ENCODE assay signal across 8 cellular contexts in the genomic region with DNA sequence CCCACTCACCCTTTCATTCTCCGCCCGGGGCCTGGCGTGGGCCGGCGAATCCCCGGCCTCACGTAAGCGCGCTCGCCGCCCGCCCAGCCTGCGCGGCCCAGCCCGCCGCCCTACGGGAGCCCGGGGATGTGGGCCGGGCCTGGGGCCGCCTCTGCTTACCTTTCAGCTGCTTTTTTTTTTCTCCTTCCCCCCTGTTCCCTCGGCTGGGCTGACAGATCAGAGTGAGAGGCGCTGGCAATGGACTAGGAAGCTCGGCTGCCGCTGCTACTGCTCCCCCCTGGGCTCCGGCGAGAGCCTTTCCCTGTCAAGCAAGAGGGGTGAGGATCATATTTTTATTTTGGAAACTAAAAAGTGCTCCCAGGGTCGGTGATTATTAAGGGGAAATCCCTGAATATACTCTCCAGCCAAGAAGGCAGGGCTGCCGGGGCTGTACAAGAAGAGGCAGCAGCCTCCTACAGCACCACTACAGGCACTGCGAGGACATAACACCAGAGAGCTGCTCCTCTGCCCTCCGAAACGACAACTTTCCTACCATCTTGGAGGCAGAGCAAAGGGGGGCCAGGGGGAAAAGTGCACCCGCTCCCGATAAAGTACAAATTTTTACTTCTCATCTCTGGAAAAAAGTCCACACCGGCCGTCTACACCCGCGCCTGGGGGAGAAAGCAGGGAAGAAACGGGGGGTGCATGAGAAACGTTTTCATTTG. TPM values are rescaled to one million over a fixed set of nuclear protein-coding genes. Genes with fewer than 3 reads are reported as not detected.
A peak's percentile ranks its signal among the peaks of the same experiment; 100 is the strongest.
DNase-seq lines count a peak whose midpoint lies in the region; ATAC-seq and TF ChIP-seq lines count a peak whose summit lies in the region.

A gene with protein sequence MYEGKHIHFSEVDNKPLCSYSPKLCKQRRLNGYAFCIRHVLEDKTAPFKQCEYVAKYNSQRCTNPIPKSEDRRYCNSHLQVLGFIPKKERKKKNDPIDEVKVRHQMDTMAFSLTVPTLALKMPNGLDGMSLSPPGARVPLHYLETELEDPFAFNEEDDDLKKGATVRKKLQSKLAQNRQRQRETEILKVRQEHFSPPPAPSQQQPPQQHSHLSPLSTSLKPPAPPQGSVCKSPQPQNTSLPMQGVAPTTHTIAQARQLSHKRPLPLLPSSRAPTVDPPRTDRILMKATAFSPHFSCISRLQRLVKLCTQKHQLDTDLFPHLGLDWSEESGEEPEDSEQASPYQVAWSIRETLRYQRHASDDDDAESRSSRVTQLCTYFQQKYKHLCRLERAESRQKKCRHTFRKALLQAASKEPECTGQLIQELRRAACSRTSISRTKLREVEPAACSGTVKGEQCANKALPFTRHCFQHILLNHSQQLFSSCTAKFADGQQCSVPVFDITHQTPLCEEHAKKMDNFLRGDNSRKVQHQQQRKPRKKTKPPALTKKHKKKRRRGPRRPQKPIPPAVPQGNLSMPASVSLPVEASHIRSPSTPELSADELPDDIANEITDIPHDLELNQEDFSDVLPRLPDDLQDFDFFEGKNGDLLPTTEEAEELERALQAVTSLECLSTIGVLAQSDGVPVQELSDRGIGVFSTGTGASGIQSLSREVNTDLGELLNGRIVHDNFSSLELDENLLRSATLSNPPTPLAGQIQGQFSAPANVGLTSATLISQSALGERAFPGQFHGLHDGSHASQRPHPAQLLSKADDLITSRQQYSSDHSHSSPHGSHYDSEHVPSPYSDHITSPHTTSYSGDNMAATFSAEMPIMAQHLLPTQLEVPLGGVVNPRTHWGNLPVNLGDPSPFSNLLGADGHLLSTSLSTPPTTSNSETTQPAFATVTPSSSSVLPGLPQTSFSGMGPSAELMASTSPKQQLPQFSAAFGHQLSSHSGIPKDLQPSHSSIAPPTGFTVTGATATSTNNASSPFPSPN (minus strand): TSS at position 433 of the 704 bp plus-strand sequence. CDS start 23,158 bp downstream, outside the sequence.

- ATAC-seq in GM18909 (IDR thresholded peaks at IDR 0.05; ENCODE audit: poor library complexity, unreplicated experiment) (peak; percentile 87), HG03175 (IDR thresholded peaks at IDR 0.05; ENCODE audit: unreplicated experiment) (peak; percentile 92), left colon (peak; percentile 80)

- peak; percentile 86 for DNase-seq in AG10803 (ENCODE audit: low read depth)
- peak; percentile 76 for DNase-seq in NCI-H345 treated with DMSO at 0.1 percent for 48 hours (lab: John Stamatoyannopoulos, UW; ENCODE audit: unreplicated experiment)
- DNase-seq in activated CD4-positive, alpha-beta T cell treated with anti-CD3 and anti-CD28 coated beads for 1 hour: peak; percentile 68
- peak; percentile 92 for DNase-seq in choroid plexus epithelial cell (ENCODE audit: low read depth)
- DNase-seq in left colon: peak; percentile 78 to 80
- peak; percentile 85 for DNase-seq in stimulated activated CD4-positive, alpha-beta T cell treated with anti-CD3 and anti-CD28 coated beads, Interleukin-1b, Interleukin-23, amount 100 ng/mL, for 48 hours

- intact Hi-C loops in left colon (cut with DNase I, micrococcal nuclease): no loop called here

- TF ChIP-seq CTCF in AG10803 (conservative IDR thresholded peaks at IDR 0.05; ENCODE audit: low read length) (peak; percentile 62), choroid plexus epithelial cell (conservative IDR thresholded peaks at IDR 0.05; ENCODE audit: low read depth, low read length) (peak; percentile 68)

- peak within 1 kb of the TSS; percentile 71 for H3K4me3 ChIP-seq in AG10803 (ENCODE audit: low read length)
- peak within 1 kb of the TSS; percentile 60 for H3K4me3 ChIP-seq in choroid plexus epithelial cell (ENCODE audit: low read depth, low read length)

RNA-seq across cellular contexts. Expression of the gene that starts here (rescaled TPM):
- total RNA-seq in left colon: 10 to 100 TPM; 27.3 to 27.8 TPM

Comparison
In these comparisons a context has a peak if more than half of its experiments do, and no peak if none do; other contexts are left out.
1. Peak in every context shown above with its lines: DNase-seq, ATAC-seq and H3K4me3 ChIP-seq.